11 cellular contexts compared by ENCODE assay signal in genomic region chr1:85582687-85583354, GRCh38. TPM values are rescaled to one million over a fixed set of nuclear protein-coding genes. Genes with fewer than 3 reads are reported as not detected.
DNase-seq lines count a peak whose midpoint lies in the region.
"Had no signal": no experiment of that assay in that cellular context is flagged by ENCODE, and none has a peak within 500 bp of the region (broad histone marks: within the 10 kb centered on the region; RNA-seq: fewer than 3 reads in every experiment).

No MANE protein-coding gene starts in this region.

- peaks cover 1% of the 10 kb centered on the region for H3K9me3 Mint-ChIP-seq in activated naive CD4-positive, alpha-beta T cell treated with anti-CD3 and anti-CD28 coated beads for 36 hours

- H3K27ac Mint-ChIP-seq in activated naive CD4-positive, alpha-beta T cell treated with anti-CD3 and anti-CD28 coated beads for 36 hours: no peak overlapping the region
- H3K27ac Mint-ChIP-seq: CD4-positive, CD25-positive, alpha-beta regulatory T cell had no signal

- H3K27me3 ChIP-seq in duodenal mucosa (ENCODE audit: control insufficient read depth in 1 of 2, insufficient read depth in 2 of 2, low read length in 2 of 2): peaks cover 19 to 25% of the 10 kb centered on the region in 2 donors

- CTCF ChIA-PET in activated naive CD4-positive, alpha-beta T cell treated with anti-CD3 and anti-CD28 coated beads for 36 hours (lab: Charles Lee): interaction anchor here (0.6 to 2.5 kb wide), 4 partner anchors 22 to 638 kb away, joined by 3 to 6 read pairs (median 4); no protein-coding TSS in a partner anchor

- H3K27me3 Mint-ChIP-seq in activated naive CD4-positive, alpha-beta T cell treated with anti-CD3 and anti-CD28 coated beads for 36 hours (ENCODE audit: low read depth): peaks cover 59% of the 10 kb centered on the region

- intact Hi-C loops in activated naive CD4-positive, alpha-beta T cell treated with anti-CD3 and anti-CD28 coated beads for 36 hours (cut with micrococcal nuclease): no loop called here

- H3K9me3 ChIP-seq in duodenal mucosa (ENCODE audit: control insufficient read depth in 1 of 2, low read length in 2 of 2) (no peaks in the 10 kb centered on the region), mesodermal cell (ENCODE audit: control insufficient read depth, low read length) (peaks cover 1% of the 10 kb centered on the region)

- H3K27ac ChIP-seq in duodenal mucosa (ENCODE audit: low read depth, low read length) (no peak overlapping the region), mesodermal cell (ENCODE audit: low read depth, low read length, severe bottlenecking) (peak overlapping the region; percentile 99)

- WGBS in mesodermal cell (ENCODE audit: insufficient coverage in 2 of 2), 2 experiments: 78% methylated on average over 17 of the region's 18 CpGs

- H3K4me3 Mint-ChIP-seq in activated naive CD4-positive, alpha-beta T cell treated with anti-CD3 and anti-CD28 coated beads for 36 hours: no peak overlapping the region

- H3K4me1 ChIP-seq in duodenal mucosa (ENCODE audit: control insufficient read depth in 1 of 2, insufficient read depth in 2 of 2, low read length in 2 of 2) (peaks cover 5 to 7% of the 10 kb centered on the region in 2 donors), mesodermal cell (ENCODE audit: control insufficient read depth, insufficient read depth, low read length, poor library complexity, severe bottlenecking) (peaks cover 20% of the 10 kb centered on the region)

- peak overlapping the region in 1 of 2 donors; percentile 66 for H3K9ac ChIP-seq in duodenal mucosa (ENCODE audit: low read depth in 1 of 2, low read length in 2 of 2)

- peak; percentile 26 for DNase-seq in A172 (ENCODE audit: low spot score)
- DNase-seq in NCI-H226: peak; percentile 46
- no peak for DNase-seq in activated naive CD4-positive, alpha-beta T cell treated with anti-CD3 and anti-CD28 coated beads for 36 hours
- no peak for DNase-seq in NCI-H524 (lab: John Stamatoyannopoulos, UW)
- no peak for DNase-seq in NCI-H146 treated with DMSO at 0.1 percent for 48 hours (lab: John Stamatoyannopoulos, UW; ENCODE audit: unreplicated experiment)
- DNase-seq in KBM-7: no peak
- DNase-seq: activated gamma-delta T cell treated with Interleukin-2 at 50 U/mL for 16 hours; CD4-positive, CD25-positive, alpha-beta regulatory T cell; stimulated activated CD8-positive, alpha-beta memory T cell treated with anti-CD3 and anti-CD28 coated beads, Interleukin-4, amount 100 ng/mL, for 48 hours had no signal

- H3K36me3 Mint-ChIP-seq in activated naive CD4-positive, alpha-beta T cell treated with anti-CD3 and anti-CD28 coated beads for 36 hours (ENCODE audit: low read depth): no peaks in the 10 kb centered on the region
- H3K36me3 Mint-ChIP-seq: CD4-positive, CD25-positive, alpha-beta regulatory T cell had no signal

- in situ Hi-C loops in KBM-7 (cut with MboI; ENCODE audit: low pct_unique_long_range_greater_than_20kb, low sequenced_read_pairs): no loop called here

- H3K4me1 Mint-ChIP-seq in activated naive CD4-positive, alpha-beta T cell treated with anti-CD3 and anti-CD28 coated beads for 36 hours (ENCODE audit: low read depth): peaks cover 21% of the 10 kb centered on the region

- H3K4me3 ChIP-seq in duodenal mucosa (ENCODE audit: low read depth in 1 of 2, low read length in 2 of 2): peak overlapping the region; percentile 68 to 73
- H3K4me3 ChIP-seq in mesodermal cell (ENCODE audit: extremely low read depth, insufficient read depth, low read length, poor library complexity, severe bottlenecking): peak overlapping the region; percentile 91

- H3K36me3 ChIP-seq in duodenal mucosa (ENCODE audit: control insufficient read depth in 1 of 2, insufficient read depth in 2 of 2, low read length in 2 of 2) (peaks cover 0 to 3% of the 10 kb centered on the region in 2 donors), mesodermal cell (ENCODE audit: control insufficient read depth, insufficient read depth, low read length) (peaks cover 27% of the 10 kb centered on the region)

RNA-seq across cellular contexts. Expression of gene CCN1, which starts 2.3 kb away (rescaled TPM):
- 23.5 and 23.9 TPM in 2 replicates for total RNA-seq in A172 (2014; rRNA removed; shearing (Covaris generic))
- 311 TPM for polyA plus RNA-seq in mesodermal cell (2013, experiment 1 of 2)
- 252 TPM for polyA plus RNA-seq in mesodermal cell (2013, experiment 2 of 2)
- not detected for total RNA-seq in activated naive CD4-positive, alpha-beta T cell treated with anti-CD3 and anti-CD28 coated beads for 36 hours
- total RNA-seq: CD4-positive, CD25-positive, alpha-beta regulatory T cell had no signal
- polyA plus RNA-seq: CD4-positive, CD25-positive, alpha-beta regulatory T cell had no signal

Comparison
In these comparisons a context has a peak if more than half of its experiments do, and no peak if none do; other contexts are left out.
1. DNase-seq: peak in A172 (single experiment) and NCI-H226 (single experiment); none in activated naive CD4-positive, alpha-beta T cell treated with anti-CD3 and anti-CD28 coated beads for 36 hours (single experiment), NCI-H524 (0 of 2), NCI-H146 treated with DMSO at 0.1 percent for 48 hours (single experiment) and KBM-7 (single experiment).
2. RNA of gene CCN1, which starts 2.3 kb away (total RNA-seq): 23.5 to 23.9 TPM in A172; not detected in activated naive CD4-positive, alpha-beta T cell treated with anti-CD3 and anti-CD28 coated beads for 36 hours; every median in the first group is over 10 times any median in the second.